8 cellular contexts compared by ENCODE assay signal in the genomic region with DNA sequence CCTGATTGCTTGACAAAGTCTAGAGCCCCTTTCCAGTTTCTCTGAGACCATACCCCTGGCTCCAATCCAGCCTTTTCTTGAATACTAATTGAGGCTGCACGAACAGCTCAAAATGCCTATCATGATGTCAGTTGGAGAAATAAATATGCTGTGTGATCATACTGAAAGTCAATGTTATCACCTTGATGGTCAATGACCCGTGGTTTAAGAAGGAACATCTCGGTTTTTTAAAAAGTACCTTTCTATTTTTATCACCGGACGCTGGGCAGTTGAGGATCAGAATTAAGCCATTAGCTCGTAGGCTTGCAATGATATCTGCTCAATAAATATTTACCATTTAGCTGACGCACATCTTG. TPM values are rescaled to one million over a fixed set of nuclear protein-coding genes. Genes with fewer than 3 reads are reported as not detected.
DNase-seq lines count a peak whose midpoint lies in the region; ATAC-seq and TF ChIP-seq lines count a peak whose summit lies in the region.

No MANE protein-coding gene starts in this region.

- H3K4me1 Mint-ChIP-seq in activated naive CD4-positive, alpha-beta T cell treated with anti-CD3 and anti-CD28 coated beads for 36 hours (ENCODE audit: low read depth): peaks cover 24% of the 10 kb centered on the region
- peaks cover 11% of the 10 kb centered on the region for H3K4me1 Mint-ChIP-seq in stimulated activated memory B cell treated with anti-CD40 and anti-IgM and Interleukin-4, amounts not matched to agents 10 μg/mL and 1 μg/mL and 100 μg/mL, for 72 hours

- peaks cover 1% of the 10 kb centered on the region for H3K36me3 Mint-ChIP-seq in activated naive CD4-positive, alpha-beta T cell treated with anti-CD3 and anti-CD28 coated beads for 36 hours (ENCODE audit: low read depth)
- H3K36me3 Mint-ChIP-seq in activated naive CD4-positive, alpha-beta T cell treated with anti-CD3 and anti-CD28 coated beads, Interleukin-2, amount 50 U/mL, for 72 hours: no peaks in the 10 kb centered on the region
- no peaks in the 10 kb centered on the region for H3K36me3 Mint-ChIP-seq in stimulated activated memory B cell treated with anti-CD40 and anti-IgM and Interleukin-4, amounts not matched to agents 10 μg/mL and 1 μg/mL and 100 μg/mL, for 72 hours

- no peak for DNase-seq in activated naive CD4-positive, alpha-beta T cell treated with anti-CD3 and anti-CD28 coated beads for 36 hours
- DNase-seq in activated naive CD4-positive, alpha-beta T cell treated with anti-CD3 and anti-CD28 coated beads, Interleukin-2, amount 50 U/mL, for 72 hours (ENCODE audit: low spot score in 2 of 2): no peak
- DNase-seq in RWPE1 (ENCODE audit: low spot score): no peak
- no peak for DNase-seq in fibroblast of the aortic adventitia (ENCODE audit: low read depth)
- DNase-seq in NCI-H1930 (lab: John Stamatoyannopoulos, UW): no peak
- no peak for DNase-seq in ureter (ENCODE audit: low spot score)

- peak overlapping the region; percentile 62 for H3K4me3 ChIP-seq in fibroblast of the aortic adventitia (ENCODE audit: low read depth, low read length)

- H3K27me3 Mint-ChIP-seq in activated naive CD4-positive, alpha-beta T cell treated with anti-CD3 and anti-CD28 coated beads for 36 hours (ENCODE audit: low read depth): no peaks in the 10 kb centered on the region
- no peaks in the 10 kb centered on the region for H3K27me3 Mint-ChIP-seq in stimulated activated memory B cell treated with anti-CD40 and anti-IgM and Interleukin-4, amounts not matched to agents 10 μg/mL and 1 μg/mL and 100 μg/mL, for 72 hours

- H3K27ac ChIP-seq in RWPE1: peak overlapping the region; percentile 97

- no peak for ATAC-seq in activated naive CD4-positive, alpha-beta T cell treated with anti-CD3 and anti-CD28 coated beads, Interleukin-2, amount 50 U/mL, for 72 hours
- ATAC-seq in stimulated activated memory B cell treated with anti-CD40 and anti-IgM and Interleukin-4, amounts not matched to agents 10 μg/mL and 1 μg/mL and 100 μg/mL, for 72 hours: no peak
- ATAC-seq in HG03457 (IDR thresholded peaks at IDR 0.05; ENCODE audit: unreplicated experiment): no peak

- peak overlapping the region; percentile 97 for H3K4me3 Mint-ChIP-seq in activated naive CD4-positive, alpha-beta T cell treated with anti-CD3 and anti-CD28 coated beads for 36 hours
- H3K4me3 Mint-ChIP-seq in stimulated activated memory B cell treated with anti-CD40 and anti-IgM and Interleukin-4, amounts not matched to agents 10 μg/mL and 1 μg/mL and 100 μg/mL, for 72 hours: peak overlapping the region; percentile 98

- POLR2A ChIA-PET in RWPE1 (lab: Yijun Ruan, JAX; ENCODE audit: low non-redundant PET): no interaction called here

- CTCF ChIA-PET in activated naive CD4-positive, alpha-beta T cell treated with anti-CD3 and anti-CD28 coated beads for 36 hours (lab: Charles Lee): no interaction called here
- CTCF ChIA-PET in RWPE1 (lab: Yijun Ruan, JAX): interaction anchor here (0.6 kb wide), 1 partner anchor 1590 kb away, joined by 3 read pairs; no protein-coding TSS in a partner anchor

- H3K9me3 Mint-ChIP-seq in activated naive CD4-positive, alpha-beta T cell treated with anti-CD3 and anti-CD28 coated beads for 36 hours: no peaks in the 10 kb centered on the region
- no peaks in the 10 kb centered on the region for H3K9me3 Mint-ChIP-seq in activated naive CD4-positive, alpha-beta T cell treated with anti-CD3 and anti-CD28 coated beads, Interleukin-2, amount 50 U/mL, for 72 hours
- no peaks in the 10 kb centered on the region for H3K9me3 Mint-ChIP-seq in stimulated activated memory B cell treated with anti-CD40 and anti-IgM and Interleukin-4, amounts not matched to agents 10 μg/mL and 1 μg/mL and 100 μg/mL, for 72 hours

- TF ChIP-seq CTCF in RWPE1 (conservative IDR thresholded peaks at IDR 0.05; ENCODE audit: low read depth) (no peak), fibroblast of the aortic adventitia (IDR thresholded peaks at IDR 0.05; ENCODE audit: insufficient read depth, low read length) (no peak)

- peak overlapping the region; percentile 95 for H3K27ac Mint-ChIP-seq in activated naive CD4-positive, alpha-beta T cell treated with anti-CD3 and anti-CD28 coated beads for 36 hours
- peak overlapping the region in 1 of 2 donors; percentile 99 for H3K27ac Mint-ChIP-seq in activated naive CD4-positive, alpha-beta T cell treated with anti-CD3 and anti-CD28 coated beads, Interleukin-2, amount 50 U/mL, for 72 hours
- H3K27ac Mint-ChIP-seq in stimulated activated memory B cell treated with anti-CD40 and anti-IgM and Interleukin-4, amounts not matched to agents 10 μg/mL and 1 μg/mL and 100 μg/mL, for 72 hours: peak overlapping the region; percentile 96

- intact Hi-C loops in activated naive CD4-positive, alpha-beta T cell treated with anti-CD3 and anti-CD28 coated beads for 36 hours (cut with micrococcal nuclease): loop anchor here (1.0 to 5.0 kb wide), 4 partner anchors 150 to 892 kb away; a partner anchor contains a TSS

RNA-seq across cellular contexts. Expression of a gene that starts 0.9 kb away (rescaled TPM):
- 1 to 10 TPM; 4.0 to 5.4 TPM for total RNA-seq in activated naive CD4-positive, alpha-beta T cell treated with anti-CD3 and anti-CD28 coated beads for 36 hours
- 1 to 10 TPM; 8.0 TPM for total RNA-seq in activated naive CD4-positive, alpha-beta T cell treated with anti-CD3 and anti-CD28 coated beads, Interleukin-2, amount 50 U/mL, for 72 hours
- total RNA-seq in fibroblast of the aortic adventitia (ENCODE audit: low replicate concordance) (20.9 and 25.3 TPM in 2 replicates), ureter (15.9 TPM)
